In the genomic region with DNA sequence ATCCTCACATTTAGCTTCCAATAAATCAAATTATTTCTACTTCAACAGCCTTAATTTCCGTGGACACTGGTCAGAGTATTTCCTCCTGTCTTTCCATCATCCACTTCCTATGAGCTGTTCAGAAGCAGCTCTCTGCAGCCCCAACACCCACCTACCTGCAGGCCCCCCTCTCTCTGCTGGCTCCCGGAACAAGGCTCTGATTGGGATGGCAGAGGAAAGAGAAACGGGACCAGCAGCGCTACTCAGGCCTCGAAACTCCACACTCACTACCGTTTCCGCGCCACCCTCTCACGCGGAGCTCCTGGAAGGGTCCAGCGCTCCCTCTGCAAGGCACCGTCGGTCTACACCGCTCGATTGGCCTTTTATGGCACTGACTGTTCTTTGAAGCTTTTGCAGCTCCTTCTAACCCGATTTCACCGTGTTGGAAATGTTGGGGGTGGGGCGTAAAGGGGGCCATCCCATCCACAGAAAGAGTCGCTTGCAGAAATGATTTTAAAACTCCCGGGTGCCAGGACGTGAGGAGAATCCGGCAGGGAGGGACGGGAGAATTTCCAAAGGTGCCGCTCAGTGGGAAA, we compare ENCODE assay signal across 8 cellular contexts. TPM values are rescaled to one million over a fixed set of nuclear protein-coding genes. Genes with fewer than 3 reads are reported as not detected.
DNase-seq lines count a peak whose midpoint lies in the region; ATAC-seq, FAIRE-seq and TF ChIP-seq lines count a peak whose summit lies in the region.

No MANE protein-coding gene starts in this region.

- peak; percentile 62 for FAIRE-seq in GM19239 (lab: Jason Lieb, UNC)

- peak overlapping the region in 4 of 8 donors; percentile 90 to 94 (median 92) for H3K4me3 Mint-ChIP-seq in CD4-positive, alpha-beta memory T cell
- H3K4me3 Mint-ChIP-seq in naive thymus-derived CD8-positive, alpha-beta T cell = peak overlapping the region in 4 of 10 donors; percentile 90 to 93 (median 92)

- H3K27ac ChIP-seq in CD4-positive, alpha-beta memory T cell (ENCODE audit: low read depth, low read length) = peak overlapping the region; percentile 84
- H3K27ac ChIP-seq in RWPE1 = peak overlapping the region; percentile 98

- H3K36me3 Mint-ChIP-seq in CD4-positive, alpha-beta memory T cell = peaks cover 0 to 2% of the 10 kb centered on the region in 2 donors
- H3K36me3 Mint-ChIP-seq in naive thymus-derived CD8-positive, alpha-beta T cell = no peaks in the 10 kb centered on the region

- H3K27me3 Mint-ChIP-seq in CD4-positive, alpha-beta memory T cell = no peaks in the 10 kb centered on the region
- H3K27me3 Mint-ChIP-seq in naive thymus-derived CD8-positive, alpha-beta T cell = no peaks in the 10 kb centered on the region

- H3K27me3 ChIP-seq in CD4-positive, alpha-beta memory T cell (ENCODE audit: insufficient read depth, low read length) = no peaks in the 10 kb centered on the region

- H3K4me1 Mint-ChIP-seq in CD4-positive, alpha-beta memory T cell = peaks cover 14 to 24% (median 19%) of the 10 kb centered on the region in 4 donors
- peaks cover 14 to 23% (median 21%) of the 10 kb centered on the region in 4 donors for H3K4me1 Mint-ChIP-seq in naive thymus-derived CD8-positive, alpha-beta T cell

- intact Hi-C loops in CD4-positive, alpha-beta memory T cell (cut with micrococcal nuclease) = loop anchor here (2.0 to 5.0 kb wide), 2 partner anchors 365 to 1659 kb away; a partner anchor contains a TSS

- H3K9me3 ChIP-seq in CD4-positive, alpha-beta memory T cell (ENCODE audit: control insufficient read depth in 1 of 2, low read length in 2 of 2) = no peaks in the 10 kb centered on the region

- no peak for DNase-seq in CD4-positive, alpha-beta memory T cell
- DNase-seq in GM19239 (ENCODE audit: insufficient read length, low spot score) (no peak), RWPE1 (ENCODE audit: low spot score) (no peak), epithelial cell of esophagus (ENCODE audit: low read depth) (peak; percentile 33), NAMALWA (ENCODE audit: low spot score) (no peak), HK-2 (ENCODE audit: unreplicated experiment) (no peak)
- DNase-seq in naive thymus-derived CD8-positive, alpha-beta T cell = peak in 1 of 10 donors; percentile 10

- H3K9me3 Mint-ChIP-seq in CD4-positive, alpha-beta memory T cell = no peaks in the 10 kb centered on the region
- no peaks in the 10 kb centered on the region for H3K9me3 Mint-ChIP-seq in naive thymus-derived CD8-positive, alpha-beta T cell

- no peaks in the 10 kb centered on the region for H3K36me3 ChIP-seq in CD4-positive, alpha-beta memory T cell (ENCODE audit: insufficient read depth, low read length)

- peak; percentile 21 for ATAC-seq in HG03342 (IDR thresholded peaks at IDR 0.05; ENCODE audit: unreplicated experiment)
- ATAC-seq in naive thymus-derived CD8-positive, alpha-beta T cell = peak; percentile 50 to 56

- H3K4me3 ChIP-seq in CD4-positive, alpha-beta memory T cell (ENCODE audit: low read length in 2 of 2) = peak overlapping the region; percentile 89 to 96
- peak overlapping the region; percentile 80 for H3K4me3 ChIP-seq in epithelial cell of esophagus (ENCODE audit: low read length)

- H3K27ac Mint-ChIP-seq in CD4-positive, alpha-beta memory T cell = peak overlapping the region; percentile 87 to 98 (median 94)
- H3K27ac Mint-ChIP-seq in naive thymus-derived CD8-positive, alpha-beta T cell = peak overlapping the region in 9 of 10 donors; percentile 88 to 98 (median 95)

- CTCF ChIA-PET in CD4-positive, alpha-beta memory T cell (lab: Charles Lee; ENCODE audit: partially characterized antibody) = interaction anchor here (0.8 to 0.9 kb wide), 2 partner anchors 23 to 54 kb away, joined by 3 to 4 read pairs; no protein-coding TSS in a partner anchor
- CTCF ChIA-PET in RWPE1 (lab: Yijun Ruan, JAX) = interaction anchor here (0.6 to 1.2 kb wide), 4 partner anchors 23 to 233 kb away, joined by 3 to 6 read pairs (median 4); no protein-coding TSS in a partner anchor

- no peak for TF ChIP-seq CTCF in RWPE1 (conservative IDR thresholded peaks at IDR 0.05; ENCODE audit: low read depth)
- TF ChIP-seq CTCF in epithelial cell of esophagus (IDR thresholded peaks at IDR 0.05; ENCODE audit: insufficient read depth, low read depth, low read length, missing control alignments) = no peak

- POLR2A ChIA-PET in CD4-positive, alpha-beta memory T cell (lab: Charles Lee; ENCODE audit: partially characterized antibody) = interaction anchor here (0.5 to 2.2 kb wide), 14 partner anchors 9 to 1662 kb away, joined by 3 to 11 read pairs (median 4); a partner anchor contains a TSS
- POLR2A ChIA-PET in RWPE1 (lab: Yijun Ruan, JAX; ENCODE audit: low non-redundant PET) = interaction anchor here (0.5 to 1.0 kb wide), 4 partner anchors 16 to 214 kb away, joined by 3 to 6 read pairs (median 4); no protein-coding TSS in a partner anchor
- POLR2A ChIA-PET in naive thymus-derived CD8-positive, alpha-beta T cell (lab: Charles Lee) = interaction anchor here (0.7 to 2.1 kb wide), 6 partner anchors 13 to 939 kb away, joined by 3 to 7 read pairs (median 4); a partner anchor contains a TSS

- H3K4me1 ChIP-seq in CD4-positive, alpha-beta memory T cell (ENCODE audit: insufficient read depth, low read length) = peaks cover 45% of the 10 kb centered on the region

RNA-seq across cellular contexts. Expression of a gene that starts 0.4 kb away (rescaled TPM):
- total RNA-seq in CD4-positive, alpha-beta memory T cell = 1 to 10 TPM; 7.6 to 8.3 TPM
- polyA plus RNA-seq in CD4-positive, alpha-beta memory T cell = 1 to 10 TPM; 9.1 to 9.5 TPM
- total RNA-seq in naive thymus-derived CD8-positive, alpha-beta T cell = 1 to 10 TPM; 6.2 to 6.4 TPM
- 1 to 10 TPM; 4.6 to 8.7 (median 7.8) TPM for polyA plus RNA-seq in naive thymus-derived CD8-positive, alpha-beta T cell
